1 cellular context compared by ENCODE assay signal in genomic region chr9:129064499-129064908, GRCh38.
TF ChIP-seq lines count a peak whose summit lies in the region.

No MANE protein-coding gene starts in this region.

TF ChIP-seq in HepG2, 621 proteins besides CTCF, POLR2A, EP300 and RAD21 (continued from another document and continues in another):
- TF ChIP-seq, protein P1, sequence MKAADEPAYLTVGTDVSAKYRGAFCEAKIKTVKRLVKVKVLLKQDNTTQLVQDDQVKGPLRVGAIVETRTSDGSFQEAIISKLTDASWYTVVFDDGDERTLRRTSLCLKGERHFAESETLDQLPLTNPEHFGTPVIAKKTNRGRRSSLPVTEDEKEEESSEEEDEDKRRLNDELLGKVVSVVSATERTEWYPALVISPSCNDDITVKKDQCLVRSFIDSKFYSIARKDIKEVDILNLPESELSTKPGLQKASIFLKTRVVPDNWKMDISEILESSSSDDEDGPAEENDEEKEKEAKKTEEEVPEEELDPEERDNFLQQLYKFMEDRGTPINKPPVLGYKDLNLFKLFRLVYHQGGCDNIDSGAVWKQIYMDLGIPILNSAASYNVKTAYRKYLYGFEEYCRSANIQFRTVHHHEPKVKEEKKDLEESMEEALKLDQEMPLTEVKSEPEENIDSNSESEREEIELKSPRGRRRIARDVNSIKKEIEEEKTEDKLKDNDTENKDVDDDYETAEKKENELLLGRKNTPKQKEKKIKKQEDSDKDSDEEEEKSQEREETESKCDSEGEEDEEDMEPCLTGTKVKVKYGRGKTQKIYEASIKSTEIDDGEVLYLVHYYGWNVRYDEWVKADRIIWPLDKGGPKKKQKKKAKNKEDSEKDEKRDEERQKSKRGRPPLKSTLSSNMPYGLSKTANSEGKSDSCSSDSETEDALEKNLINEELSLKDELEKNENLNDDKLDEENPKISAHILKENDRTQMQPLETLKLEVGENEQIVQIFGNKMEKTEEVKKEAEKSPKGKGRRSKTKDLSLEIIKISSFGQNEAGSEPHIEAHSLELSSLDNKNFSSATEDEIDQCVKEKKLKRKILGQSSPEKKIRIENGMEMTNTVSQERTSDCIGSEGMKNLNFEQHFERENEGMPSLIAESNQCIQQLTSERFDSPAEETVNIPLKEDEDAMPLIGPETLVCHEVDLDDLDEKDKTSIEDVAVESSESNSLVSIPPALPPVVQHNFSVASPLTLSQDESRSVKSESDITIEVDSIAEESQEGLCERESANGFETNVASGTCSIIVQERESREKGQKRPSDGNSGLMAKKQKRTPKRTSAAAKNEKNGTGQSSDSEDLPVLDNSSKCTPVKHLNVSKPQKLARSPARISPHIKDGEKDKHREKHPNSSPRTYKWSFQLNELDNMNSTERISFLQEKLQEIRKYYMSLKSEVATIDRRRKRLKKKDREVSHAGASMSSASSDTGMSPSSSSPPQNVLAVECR (CRISPR knock-in tag; IDR thresholded peaks at IDR 0.05; ENCODE audit: borderline replicate concordance): peak; percentile 82
- TF ChIP-seq NKX3-1 (CRISPR knock-in tag; IDR thresholded peaks at IDR 0.05) (no peak), ZNF10 (CRISPR knock-in tag; IDR thresholded peaks at IDR 0.05; ENCODE audit: borderline replicate concordance, low read depth) (no peak), ZNF430 (CRISPR knock-in tag; IDR thresholded peaks at IDR 0.05) (peak; percentile 86; the same call in 1 of the 2 replicates), DR1 (CRISPR knock-in tag; IDR thresholded peaks at IDR 0.05) (no peak), ZNF614 (CRISPR knock-in tag; IDR thresholded peaks at IDR 0.05; ENCODE audit: borderline replicate concordance) (peak; percentile 53; the same call in 1 of the 2 replicates), ZNF263 (CRISPR knock-in tag; IDR thresholded peaks at IDR 0.05) (peak; percentile 36; the same call in 1 of the 2 replicates), UBTF (CRISPR knock-in tag; IDR thresholded peaks at IDR 0.05) (peak; percentile 73), ZNF441 (CRISPR knock-in tag; IDR thresholded peaks at IDR 0.05; ENCODE audit: borderline replicate concordance) (peak; percentile 22; the same call in 1 of the 2 replicates), GMEB2 (CRISPR knock-in tag; IDR thresholded peaks at IDR 0.05; ENCODE audit: low read depth) (no peak), HOXD1 (CRISPR knock-in tag; IDR thresholded peaks at IDR 0.05) (no peak), FOXK1 (CRISPR knock-in tag; IDR thresholded peaks at IDR 0.05; ENCODE audit: borderline replicate concordance, low read depth) (peak; percentile 77; the same call in 1 of the 2 replicates), MAX (IDR thresholded peaks at IDR 0.05) (peak; percentile 72), ZNF543 (CRISPR knock-in tag; IDR thresholded peaks at IDR 0.05) (0 out of 2 replicates have a peak, but pooled peaks have one; percentile 62), KAT7 (CRISPR knock-in tag; IDR thresholded peaks at IDR 0.05; ENCODE audit: borderline replicate concordance) (peak; percentile 69; the same call in 1 of the 2 replicates), HNF4A (CRISPR knock-in tag; IDR thresholded peaks at IDR 0.05) (peak; percentile 93), ZMYM3 (CRISPR knock-in tag; IDR thresholded peaks at IDR 0.05) (peak; percentile 88), ZFX (CRISPR knock-in tag; IDR thresholded peaks at IDR 0.05; ENCODE audit: low read depth) (peak; percentile 93), ZBTB21 (CRISPR knock-in tag; IDR thresholded peaks at IDR 0.05) (peak; percentile 60; the same call in 1 of the 2 replicates), KIAA2018 (CRISPR knock-in tag; IDR thresholded peaks at IDR 0.05; ENCODE audit: borderline replicate concordance) (no peak), LCORL (IDR thresholded peaks at IDR 0.05) (no peak), LCORL (CRISPR knock-in tag; IDR thresholded peaks at IDR 0.05) (peak; percentile 95), SKIL (CRISPR knock-in tag; IDR thresholded peaks at IDR 0.05; ENCODE audit: borderline replicate concordance) (peak; percentile 97), ZMAT3 (CRISPR knock-in tag; conservative IDR thresholded peaks at IDR 0.05) (0 out of 2 replicates have a peak, but pooled peaks have one; percentile 20), NONO (IDR thresholded peaks at IDR 0.05) (no peak), NONO (CRISPR knock-in tag; conservative IDR thresholded peaks at IDR 0.05) (peak; percentile 88), HOXA3 (CRISPR knock-in tag; IDR thresholded peaks at IDR 0.05) (peak; percentile 80; the same call in 1 of the 2 replicates)
- TF ChIP-seq, protein P2, sequence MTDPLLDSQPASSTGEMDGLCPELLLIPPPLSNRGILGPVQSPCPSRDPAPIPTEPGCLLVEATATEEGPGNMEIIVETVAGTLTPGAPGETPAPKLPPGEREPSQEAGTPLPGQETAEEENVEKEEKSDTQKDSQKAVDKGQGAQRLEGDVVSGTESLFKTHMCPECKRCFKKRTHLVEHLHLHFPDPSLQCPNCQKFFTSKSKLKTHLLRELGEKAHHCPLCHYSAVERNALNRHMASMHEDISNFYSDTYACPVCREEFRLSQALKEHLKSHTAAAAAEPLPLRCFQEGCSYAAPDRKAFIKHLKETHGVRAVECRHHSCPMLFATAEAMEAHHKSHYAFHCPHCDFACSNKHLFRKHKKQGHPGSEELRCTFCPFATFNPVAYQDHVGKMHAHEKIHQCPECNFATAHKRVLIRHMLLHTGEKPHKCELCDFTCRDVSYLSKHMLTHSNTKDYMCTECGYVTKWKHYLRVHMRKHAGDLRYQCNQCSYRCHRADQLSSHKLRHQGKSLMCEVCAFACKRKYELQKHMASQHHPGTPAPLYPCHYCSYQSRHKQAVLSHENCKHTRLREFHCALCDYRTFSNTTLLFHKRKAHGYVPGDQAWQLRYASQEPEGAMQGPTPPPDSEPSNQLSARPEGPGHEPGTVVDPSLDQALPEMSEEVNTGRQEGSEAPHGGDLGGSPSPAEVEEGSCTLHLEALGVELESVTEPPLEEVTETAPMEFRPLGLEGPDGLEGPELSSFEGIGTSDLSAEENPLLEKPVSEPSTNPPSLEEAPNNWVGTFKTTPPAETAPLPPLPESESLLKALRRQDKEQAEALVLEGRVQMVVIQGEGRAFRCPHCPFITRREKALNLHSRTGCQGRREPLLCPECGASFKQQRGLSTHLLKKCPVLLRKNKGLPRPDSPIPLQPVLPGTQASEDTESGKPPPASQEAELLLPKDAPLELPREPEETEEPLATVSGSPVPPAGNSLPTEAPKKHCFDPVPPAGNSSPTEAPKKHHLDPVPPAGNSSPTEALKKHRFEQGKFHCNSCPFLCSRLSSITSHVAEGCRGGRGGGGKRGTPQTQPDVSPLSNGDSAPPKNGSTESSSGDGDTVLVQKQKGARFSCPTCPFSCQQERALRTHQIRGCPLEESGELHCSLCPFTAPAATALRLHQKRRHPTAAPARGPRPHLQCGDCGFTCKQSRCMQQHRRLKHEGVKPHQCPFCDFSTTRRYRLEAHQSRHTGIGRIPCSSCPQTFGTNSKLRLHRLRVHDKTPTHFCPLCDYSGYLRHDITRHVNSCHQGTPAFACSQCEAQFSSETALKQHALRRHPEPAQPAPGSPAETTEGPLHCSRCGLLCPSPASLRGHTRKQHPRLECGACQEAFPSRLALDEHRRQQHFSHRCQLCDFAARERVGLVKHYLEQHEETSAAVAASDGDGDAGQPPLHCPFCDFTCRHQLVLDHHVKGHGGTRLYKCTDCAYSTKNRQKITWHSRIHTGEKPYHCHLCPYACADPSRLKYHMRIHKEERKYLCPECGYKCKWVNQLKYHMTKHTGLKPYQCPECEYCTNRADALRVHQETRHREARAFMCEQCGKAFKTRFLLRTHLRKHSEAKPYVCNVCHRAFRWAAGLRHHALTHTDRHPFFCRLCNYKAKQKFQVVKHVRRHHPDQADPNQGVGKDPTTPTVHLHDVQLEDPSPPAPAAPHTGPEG (CRISPR knock-in tag; IDR thresholded peaks at IDR 0.05): 0 out of 2 replicates have a peak, but pooled peaks have one; percentile 52
